Comparison of ENCODE assay signal across 1 cellular context in the genomic region with DNA sequence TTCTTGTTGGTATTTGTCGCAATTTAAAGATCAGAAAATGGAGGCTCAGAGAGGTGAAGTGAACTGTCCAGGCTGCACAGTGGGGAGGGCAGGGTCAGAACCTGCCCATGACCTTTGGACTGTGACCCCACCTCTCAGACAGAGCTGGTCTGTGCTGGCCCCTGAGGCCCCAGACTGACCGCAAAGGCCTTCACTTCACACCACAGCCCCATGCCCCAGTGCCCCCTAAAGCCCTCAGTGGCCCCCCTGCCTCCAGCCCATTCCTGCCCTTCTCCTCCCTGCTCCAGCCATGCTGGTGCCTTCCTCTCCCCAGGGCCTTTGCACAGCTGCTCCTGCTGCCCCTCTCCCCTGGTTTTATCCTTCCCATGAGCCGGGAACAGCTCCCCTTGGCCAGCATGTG.
TF ChIP-seq lines count a peak whose summit lies in the region.

No MANE protein-coding gene starts in this region.

TF ChIP-seq in HepG2, 621 proteins besides CTCF, POLR2A, EP300 and RAD21 (continued from another document):
- TF ChIP-seq, protein P1, sequence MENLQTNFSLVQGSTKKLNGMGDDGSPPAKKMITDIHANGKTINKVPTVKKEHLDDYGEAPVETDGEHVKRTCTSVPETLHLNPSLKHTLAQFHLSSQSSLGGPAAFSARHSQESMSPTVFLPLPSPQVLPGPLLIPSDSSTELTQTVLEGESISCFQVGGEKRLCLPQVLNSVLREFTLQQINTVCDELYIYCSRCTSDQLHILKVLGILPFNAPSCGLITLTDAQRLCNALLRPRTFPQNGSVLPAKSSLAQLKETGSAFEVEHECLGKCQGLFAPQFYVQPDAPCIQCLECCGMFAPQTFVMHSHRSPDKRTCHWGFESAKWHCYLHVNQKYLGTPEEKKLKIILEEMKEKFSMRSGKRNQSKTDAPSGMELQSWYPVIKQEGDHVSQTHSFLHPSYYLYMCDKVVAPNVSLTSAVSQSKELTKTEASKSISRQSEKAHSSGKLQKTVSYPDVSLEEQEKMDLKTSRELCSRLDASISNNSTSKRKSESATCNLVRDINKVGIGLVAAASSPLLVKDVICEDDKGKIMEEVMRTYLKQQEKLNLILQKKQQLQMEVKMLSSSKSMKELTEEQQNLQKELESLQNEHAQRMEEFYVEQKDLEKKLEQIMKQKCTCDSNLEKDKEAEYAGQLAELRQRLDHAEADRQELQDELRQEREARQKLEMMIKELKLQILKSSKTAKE (CRISPR knock-in tag; IDR thresholded peaks at IDR 0.05; ENCODE audit: borderline replicate concordance): peak; percentile 30; the same call in 1 of the 2 replicates
- TF ChIP-seq HNF4G (IDR thresholded peaks at IDR 0.05; ENCODE audit: borderline replicate concordance, low read depth, low read length): peak; percentile 81; the same call in 1 of the 2 replicates
- TF ChIP-seq HNF4G (CRISPR knock-in tag; IDR thresholded peaks at IDR 0.05; ENCODE audit: borderline replicate concordance, low read depth): no peak
- TF ChIP-seq, protein P2, sequence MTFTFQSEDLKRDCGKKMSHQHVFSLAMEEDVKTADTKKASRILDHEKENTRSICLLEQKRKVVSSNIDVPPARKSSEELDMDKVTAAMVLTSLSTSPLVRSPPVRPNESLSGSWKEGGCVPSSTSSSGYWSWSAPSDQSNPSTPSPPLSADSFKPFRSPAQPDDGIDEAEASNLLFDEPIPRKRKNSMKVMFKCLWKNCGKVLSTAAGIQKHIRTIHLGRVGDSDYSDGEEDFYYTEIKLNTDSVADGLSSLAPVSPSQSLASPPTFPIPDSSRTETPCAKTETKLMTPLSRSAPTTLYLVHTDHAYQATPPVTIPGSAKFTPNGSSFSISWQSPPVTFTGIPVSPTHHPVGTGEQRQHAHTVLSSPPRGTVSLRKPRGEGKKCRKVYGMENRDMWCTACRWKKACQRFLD (CRISPR knock-in tag; IDR thresholded peaks at IDR 0.05; ENCODE audit: borderline replicate concordance): no peak
- TF ChIP-seq ZNF746 (CRISPR knock-in tag; IDR thresholded peaks at IDR 0.05): peak; percentile 41
- TF ChIP-seq ZNF605 (CRISPR knock-in tag; IDR thresholded peaks at IDR 0.05): no peak
- peak; percentile 95 for TF ChIP-seq CBFB (CRISPR knock-in tag; IDR thresholded peaks at IDR 0.05)
- TF ChIP-seq ZNF253 (CRISPR knock-in tag; IDR thresholded peaks at IDR 0.05; ENCODE audit: borderline replicate concordance): no peak
- peak; percentile 65 for TF ChIP-seq NCOR1 (IDR thresholded peaks at IDR 0.05; ENCODE audit: borderline replicate concordance, low read length)
- TF ChIP-seq ZNF768 (CRISPR knock-in tag; IDR thresholded peaks at IDR 0.05): peak; percentile 91
- peak; percentile 66 for TF ChIP-seq SKI (IDR thresholded peaks at IDR 0.05; ENCODE audit: partially characterized antibody)
- TF ChIP-seq RARA (CRISPR knock-in tag; IDR thresholded peaks at IDR 0.05): peak; percentile 74
- 0 out of 2 replicates have a peak, but pooled peaks have one; percentile 16 for TF ChIP-seq NR0B2 (CRISPR knock-in tag; IDR thresholded peaks at IDR 0.05)
- TF ChIP-seq PCBP1 (IDR thresholded peaks at IDR 0.05; ENCODE audit: borderline replicate concordance, low read depth, low read length): 0 out of 2 replicates have a peak, but pooled peaks have one; percentile 51
- peak; percentile 93 for TF ChIP-seq NR2F2 (IDR thresholded peaks at IDR 0.05; ENCODE audit: borderline replicate concordance, low read depth)
- peak; percentile 21; the same call in 1 of the 2 replicates for TF ChIP-seq SALL1 (CRISPR knock-in tag; IDR thresholded peaks at IDR 0.05)
- peak; percentile 83 for TF ChIP-seq HNF4A (CRISPR knock-in tag; IDR thresholded peaks at IDR 0.05)
- TF ChIP-seq PITX1 (CRISPR knock-in tag; IDR thresholded peaks at IDR 0.05): 0 out of 2 replicates have a peak, but pooled peaks have one; percentile 35
